23 cellular contexts compared by ENCODE assay signal in the genomic region with DNA sequence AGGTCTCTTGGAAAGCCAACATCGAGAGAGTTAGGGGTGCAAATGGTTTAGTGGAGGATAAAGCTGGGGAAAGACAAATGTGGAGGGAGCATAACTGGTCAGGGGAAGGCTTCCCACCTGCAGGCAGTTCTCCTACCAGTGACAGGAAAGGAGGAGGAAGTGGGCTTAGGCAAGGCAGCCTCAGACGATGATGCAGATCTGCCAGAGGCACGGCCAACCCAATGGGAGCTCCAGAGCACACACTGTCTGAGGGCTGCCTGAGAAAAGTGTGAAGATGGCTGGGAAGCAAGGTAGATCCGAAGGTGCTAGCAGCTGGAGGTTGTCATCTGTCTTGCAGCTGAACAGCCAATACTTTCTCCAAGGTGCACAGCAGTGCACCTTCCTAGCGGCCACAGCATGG.
"Had no signal": no experiment of that assay in that cellular context is flagged by ENCODE, and none has a peak within 500 bp of the region (broad histone marks: within the 10 kb centered on the region; RNA-seq: fewer than 3 reads in every experiment).

No MANE protein-coding gene starts in this region.

- H3K27me3 ChIP-seq: hepatocyte, ovary, right atrium auricular region, sigmoid colon, stomach, transverse colon had no signal

- ATAC-seq: foreskin keratinocyte; left lobe of liver; mucosa of descending colon; naive thymus-derived CD8-positive, alpha-beta T cell had no signal

- H3K27ac ChIP-seq: coronary artery, foreskin keratinocyte, hepatocyte, ovary, right atrium auricular region, sigmoid colon, skin epidermis, stomach, thoracic aorta, transverse colon had no signal

- H3K4me3 ChIP-seq: coronary artery, hepatocyte, mucosa of descending colon, ovary, right atrium auricular region, sigmoid colon, skin epidermis, stomach, thoracic aorta, transverse colon had no signal

- FAIRE-seq: endothelial cell of umbilical vein had no signal

- H3K4me1 ChIP-seq: foreskin keratinocyte, right atrium auricular region, stomach, transverse colon had no signal

- DNase-seq: effector CD4-positive, alpha-beta T cell; endodermal cell; erythroblast; foreskin keratinocyte; head of caudate nucleus; islet precursor cell; mammary epithelial cell; mucosa of descending colon; naive thymus-derived CD8-positive, alpha-beta T cell; ovary; sigmoid colon; stimulated activated CD4-positive, alpha-beta T cell treated with anti-CD3 and anti-CD28 coated beads, Interleukin-12 subunit alpha, Interleukin-12 subunit beta, amount 100 ng/mL, for 4 hours; stimulated activated naive CD4-positive, alpha-beta T cell; stomach; substantia nigra; transverse colon had no signal

- H3K9me3 ChIP-seq: mucosa of descending colon, right atrium auricular region, sigmoid colon, stomach, thoracic aorta, transverse colon had no signal

- H3K79me2 ChIP-seq: hepatocyte had no signal

- H2AFZ ChIP-seq: hepatocyte had no signal

- H3K36me3 ChIP-seq: ovary, right atrium auricular region, sigmoid colon, stomach, thoracic aorta, transverse colon had no signal

- H3K4me2 ChIP-seq: hepatocyte had no signal
